8 cellular contexts compared by ENCODE assay signal in genomic region chr16:15641753-15642556, GRCh38. TPM values are rescaled to one million over a fixed set of nuclear protein-coding genes. Genes with fewer than 3 reads are reported as not detected.
DNase-seq lines count a peak whose midpoint lies in the region; ATAC-seq and TF ChIP-seq lines count a peak whose summit lies in the region.

No MANE protein-coding gene starts in this region.

- ATAC-seq in heart right ventricle (no peak), left cardiac atrium (no peak), aorta (ENCODE audit: low FRiP score) (no peak)

- no peaks in the 10 kb centered on the region for H3K9me3 Mint-ChIP-seq in brain
- H3K9me3 Mint-ChIP-seq in mesothelial cell of epicardium, result no peaks in the 10 kb centered on the region

- H3K9me3 ChIP-seq in heart right ventricle (no peaks in the 10 kb centered on the region), aorta (ENCODE audit: control insufficient read depth, low read length) (no peaks in the 10 kb centered on the region)

- H3K36me3 Mint-ChIP-seq in brain, result peaks cover 25% of the 10 kb centered on the region
- peaks cover 13% of the 10 kb centered on the region for H3K36me3 Mint-ChIP-seq in mesothelial cell of epicardium

- H3K4me1 ChIP-seq in heart right ventricle (peaks cover 0 to 33% (median 26%) of the 10 kb centered on the region in 9 donors), aorta (ENCODE audit: control insufficient read depth in 1 of 2, insufficient read depth in 2 of 2, low read length in 2 of 2) (peaks cover 0 to 2% of the 10 kb centered on the region in 2 donors)

- H3K4me1 Mint-ChIP-seq in brain (peaks cover 40% of the 10 kb centered on the region), mesothelial cell of epicardium (peaks cover 26% of the 10 kb centered on the region)

- H3K4me3 ChIP-seq in heart right ventricle (peak overlapping the region; percentile 65 to 97 (median 85)), aorta (ENCODE audit: low read length in 2 of 2) (peak overlapping the region; percentile 63 to 87)

- DNase-seq in heart right ventricle (no peak), left cardiac atrium (no peak), mesothelial cell of epicardium (ENCODE audit: low spot score in 2 of 2, unreplicated experiment in 2 of 2) (no peak), aorta (no peak), NCI-H1436 treated with DMSO at 0.1 percent for 48 hours (lab: John Stamatoyannopoulos, UW) (no peak), hypothalamus (lab: John Stamatoyannopoulos, UW) (no peak)
- DNase-seq in activated effector memory CD4-positive, alpha-beta T cell treated with Interleukin-2 at 50 U/mL for 16 hours, result no peak

- H3K27me3 ChIP-seq in heart right ventricle (no peaks in the 10 kb centered on the region), aorta (ENCODE audit: control insufficient read depth in 1 of 2, insufficient read depth in 2 of 2, low read length in 1 of 2) (no peaks in the 10 kb centered on the region)

- TF ChIP-seq CTCF in heart right ventricle (IDR thresholded peaks at IDR 0.05), result no peak
- no peak for TF ChIP-seq CTCF in brain (conservative IDR thresholded peaks at IDR 0.05)
- TF ChIP-seq CTCF in mesothelial cell of epicardium (IDR thresholded peaks at IDR 0.05; ENCODE audit: unreplicated experiment), result no peak

- intact Hi-C loops in heart right ventricle (cut with DNase I), result loop anchor here in 5 of 10 donors (2.0 to 10.0 kb wide), 4 partner anchors 31 to 63 kb away; no protein-coding TSS in a partner anchor
- intact Hi-C loops in left cardiac atrium (cut with DNase I), result loop anchor here in 1 of 2 donors (10.0 kb wide), 1 partner anchor 217 kb away; no protein-coding TSS in a partner anchor
- intact Hi-C loops in aorta (cut with DNase I), result loop anchor here in 1 of 2 donors (5.0 kb wide), 1 partner anchor 550 kb away; no protein-coding TSS in a partner anchor

- H3K4me3 Mint-ChIP-seq in brain (peak overlapping the region; percentile 92 to 95 (median 93)), mesothelial cell of epicardium (peak overlapping the region; percentile 85)

- peak overlapping the region; percentile 83 to 100 (median 99) for H3K27ac Mint-ChIP-seq in brain
- peak overlapping the region; percentile 98 for H3K27ac Mint-ChIP-seq in mesothelial cell of epicardium

- 21 to 24% methylated on average over 15 of the region's 15 CpGs for WGBS in heart right ventricle, 2 donors
- WGBS in aorta, 2 donors, result 20 to 22% methylated on average over 15 of the region's 15 CpGs

- H3K27me3 Mint-ChIP-seq in brain, result peaks cover 15% of the 10 kb centered on the region
- no peaks in the 10 kb centered on the region for H3K27me3 Mint-ChIP-seq in mesothelial cell of epicardium (ENCODE audit: low read depth)

- peak overlapping the region; percentile 87 to 100 (median 99) for H3K27ac ChIP-seq in heart right ventricle
- no peak overlapping the region for H3K27ac ChIP-seq in aorta (ENCODE audit: low read depth in 1 of 2, low read length in 2 of 2)

- H3K36me3 ChIP-seq in heart right ventricle, result peaks cover 0 to 35% (median 24%) of the 10 kb centered on the region in 9 donors
- peaks cover 3 to 8% of the 10 kb centered on the region in 2 donors for H3K36me3 ChIP-seq in aorta (ENCODE audit: control insufficient read depth in 1 of 2, insufficient read depth in 2 of 2, low read length in 1 of 2)

RNA-seq across cellular contexts. Expression of gene MARF1, which starts 1.0 kb away (rescaled TPM):
- total RNA-seq in heart right ventricle (10 to 100 TPM; 39.1 to 59.1 (median 43.0) TPM), left cardiac atrium (10 to 100 TPM; 39.5 to 50.9 TPM), mesothelial cell of epicardium (76.2 to 79.1 TPM (median 76.6 TPM) in 3 replicates), aorta (10 to 100 TPM; 73.5 to 92.8 TPM)
- polyA plus RNA-seq in heart right ventricle (10 to 100 TPM in 1 of 2 donors, 1 to 10 TPM in 1; 9.6 to 14.9 TPM), brain (ENCODE audit: insufficient read depth, low read depth, low replicate concordance) (31.6 TPM), aorta (10 to 100 TPM; 28.8 to 34.2 TPM)

RNA-seq across cellular contexts. Expression of gene NDE1, which starts 8.1 kb away (rescaled TPM):
- total RNA-seq in heart right ventricle, result 10 to 100 TPM; 12.0 to 29.0 (median 20.0) TPM
- polyA plus RNA-seq in heart right ventricle, result 10 to 100 TPM in 1 of 2 donors, 1 to 10 TPM in 1; 6.0 to 10.7 TPM
- total RNA-seq in left cardiac atrium, result 10 to 100 TPM; 17.8 to 19.8 TPM
- 79.2 TPM for polyA plus RNA-seq in brain (ENCODE audit: insufficient read depth, low read depth, low replicate concordance)
- total RNA-seq in mesothelial cell of epicardium, result 45.9 to 48.2 TPM (median 46.8 TPM) in 3 replicates
- 10 to 100 TPM; 32.0 to 42.8 TPM for total RNA-seq in aorta
- polyA plus RNA-seq in aorta, result 10 to 100 TPM; 14.8 to 15.7 TPM

Comparison
In these comparisons a context has a peak if more than half of its experiments do, and no peak if none do; other contexts are left out.
1. H3K27ac ChIP-seq: peak in heart right ventricle (10 of 10); none in aorta (0 of 2).